ENCODE assay signal across 8 cellular contexts in genomic region chr1:243287652-243288051, GRCh38. TPM values are rescaled to one million over a fixed set of nuclear protein-coding genes. Genes with fewer than 3 reads are reported as not detected.
DNase-seq lines count a peak whose midpoint lies in the region; ATAC-seq, FAIRE-seq and TF ChIP-seq lines count a peak whose summit lies in the region.

No MANE protein-coding gene starts in this region.

- no peaks in the 10 kb centered on the region for H3K27me3 Mint-ChIP-seq in progenitor cell of endocrine pancreas

- no peak for TF ChIP-seq CTCF in astrocyte of the cerebellum (IDR thresholded peaks at IDR 0.05; ENCODE audit: low read depth, low read length, missing control alignments)
- TF ChIP-seq CTCF in progenitor cell of endocrine pancreas (IDR thresholded peaks at IDR 0.05; ENCODE audit: unreplicated experiment) = no peak

- no peak overlapping the region for H3K4me3 Mint-ChIP-seq in progenitor cell of endocrine pancreas (ENCODE audit: low read depth)

- no peaks in the 10 kb centered on the region for H3K9me3 Mint-ChIP-seq in progenitor cell of endocrine pancreas (ENCODE audit: low read depth)

- DNase-seq in GM12892 (ENCODE audit: insufficient read length) (no peak), LHCN-M2 (ENCODE audit: low read depth) (peak; percentile 88), astrocyte of the cerebellum (ENCODE audit: low read depth) (peak; percentile 56), medulla oblongata (ENCODE audit: extremely low spot score) (peak; percentile 79), progenitor cell of endocrine pancreas (ENCODE audit: low spot score, unreplicated experiment) (no peak), DMS79 treated with DMSO at 0.1 percent for 48 hours (lab: John Stamatoyannopoulos, UW) (no peak)
- DNase-seq in activated effector memory CD4-positive, alpha-beta T cell treated with Interleukin-2 at 50 U/mL for 16 hours = no peak

- H3K36me3 Mint-ChIP-seq in progenitor cell of endocrine pancreas (ENCODE audit: insufficient read depth) = peaks cover 16% of the 10 kb centered on the region

- no peak for TF ChIP-seq POLR2A in GM12892 (IDR thresholded peaks at IDR 0.05; ENCODE audit: low read depth, low read length)

- in situ Hi-C loops in astrocyte of the cerebellum (cut with HindIII; ENCODE audit: low sequenced_read_pairs) = no loop called here

- ATAC-seq in GM21786 (IDR thresholded peaks at IDR 0.05; ENCODE audit: unreplicated experiment) = peak; percentile 90

- no peak overlapping the region for H3K27ac Mint-ChIP-seq in progenitor cell of endocrine pancreas

- H3K4me3 ChIP-seq in astrocyte of the cerebellum (ENCODE audit: low read depth, low read length) = no peak overlapping the region

- no peaks in the 10 kb centered on the region for H3K4me1 Mint-ChIP-seq in progenitor cell of endocrine pancreas (ENCODE audit: low read depth)

- FAIRE-seq in GM12892 (lab: Jason Lieb, UNC) = peak; percentile 91

RNA-seq across cellular contexts. Expression of gene SDCCAG8, which starts 31.8 kb away (rescaled TPM):
- polyA plus RNA-seq in GM12892 (2012; ENCODE audit: missing spikeins) = 21.1 TPM
- total RNA-seq in LHCN-M2 (2014; rRNA removed) = 27.3 and 29.6 TPM in 2 replicates
- 10.4 TPM for polyA plus RNA-seq in LHCN-M2 (2012)
- 31.6 and 38.9 TPM in 2 replicates for total RNA-seq in progenitor cell of endocrine pancreas

RNA-seq across cellular contexts. Expression of gene CEP170, which starts 32.6 kb away (rescaled TPM):
- 33.4 TPM for polyA plus RNA-seq in GM12892 (2012; ENCODE audit: missing spikeins)
- total RNA-seq in LHCN-M2 (2014; rRNA removed) (91.8 and 105 TPM in 2 replicates), progenitor cell of endocrine pancreas (80.1 and 83.1 TPM in 2 replicates)
- 19.8 TPM for polyA plus RNA-seq in LHCN-M2 (2012)

Comparison
In these comparisons a context has a peak if more than half of its experiments do, and no peak if none do; other contexts are left out.
1. DNase-seq: peak in LHCN-M2 (single experiment), astrocyte of the cerebellum (single experiment) and medulla oblongata (single experiment); none in GM12892 (single experiment), progenitor cell of endocrine pancreas (single experiment), DMS79 treated with DMSO at 0.1 percent for 48 hours (single experiment) and activated effector memory CD4-positive, alpha-beta T cell treated with Interleukin-2 at 50 U/mL for 16 hours (single experiment).